10 cellular contexts compared by ENCODE assay signal in genomic region chr3:107833046-107833445, GRCh38.
"Had no signal": no experiment of that assay in that cellular context is flagged by ENCODE, and none has a peak within 500 bp of the region (broad histone marks: within the 10 kb centered on the region; RNA-seq: fewer than 3 reads in every experiment).

No MANE protein-coding gene starts in this region.

- H3K4me2 ChIP-seq: hepatocyte had no signal

- H3K27ac ChIP-seq: ascending aorta, hepatocyte, sigmoid colon had no signal

- H3K4me1 ChIP-seq: ascending aorta, sigmoid colon had no signal

- H3K4me3 ChIP-seq: ascending aorta, hepatocyte, sigmoid colon had no signal

- H2AFZ ChIP-seq: hepatocyte had no signal

- H3K9me3 ChIP-seq: ascending aorta, sigmoid colon had no signal

- H3K27me3 ChIP-seq: ascending aorta, hepatocyte, sigmoid colon had no signal

- DNase-seq: activated CD4-positive, alpha-beta T cell treated with anti-CD3 and anti-CD28 coated beads, Interleukin-2, amount 50 U/mL, for 1 hour; activated CD8-positive, alpha-beta memory T cell treated with anti-CD3 and anti-CD28 coated beads for 24 hours; activated naive CD4-positive, alpha-beta T cell; activated naive CD8-positive, alpha-beta T cell treated with anti-CD3 and anti-CD28 coated beads, Interleukin-2, amount 10 ng/mL, durations not matched to agents 7 days and 5 days; left ventricle myocardium superior; mesenchymal stem cell; natural killer cell; sigmoid colon had no signal

- H3K36me3 ChIP-seq: ascending aorta, sigmoid colon had no signal
